Comparison of ENCODE assay signal across 23 cellular contexts in the genomic region with DNA sequence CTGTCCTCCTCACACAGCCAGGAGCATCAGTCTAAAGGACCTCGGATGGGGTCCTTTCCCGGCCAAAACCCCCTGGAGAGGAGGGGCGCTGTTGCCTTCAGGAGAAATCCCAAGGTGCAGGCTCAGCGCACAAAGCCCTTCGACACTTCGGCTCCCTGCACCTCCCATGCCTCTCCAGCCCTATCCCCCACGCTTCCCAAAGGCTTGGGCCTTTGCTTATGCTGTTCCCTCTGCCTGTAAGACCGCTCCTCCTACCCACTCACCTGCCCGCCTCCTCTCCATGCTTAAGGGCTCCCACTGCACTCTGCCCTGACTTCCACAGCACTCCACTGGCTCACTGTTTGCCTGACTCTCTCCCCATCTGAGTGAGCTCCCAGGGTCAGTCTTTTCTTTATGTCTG. TPM values are rescaled to one million over a fixed set of nuclear protein-coding genes. Genes with fewer than 3 reads are reported as not detected.
DNase-seq lines count a peak whose midpoint lies in the region; ATAC-seq and TF ChIP-seq lines count a peak whose summit lies in the region.
"Had no signal": no experiment of that assay in that cellular context is flagged by ENCODE, and none has a peak within 500 bp of the region (broad histone marks: within the 10 kb centered on the region; RNA-seq: fewer than 3 reads in every experiment).

No MANE protein-coding gene starts in this region.

- H3K27ac Mint-ChIP-seq in memory B cell, result peak overlapping the region; percentile 42
- H3K27ac Mint-ChIP-seq in stimulated activated naive B cell treated with anti-CD40 and anti-IgM and Interleukin-4, amounts not matched to agents 10 μg/mL and 1 μg/mL and 100 μg/mL, for 72 hours, result peak overlapping the region; percentile 6
- no peak overlapping the region for H3K27ac Mint-ChIP-seq in activated CD4-positive, alpha-beta memory T cell treated with anti-CD3 and anti-CD28 coated beads for 36 hours

- H3K4me3 ChIP-seq in RWPE2 (ENCODE audit: severe bottlenecking), result no peak overlapping the region

- H3K4me3 Mint-ChIP-seq in memory B cell, result no peak overlapping the region
- H3K4me3 Mint-ChIP-seq in stimulated activated naive B cell treated with anti-CD40 and anti-IgM and Interleukin-4, amounts not matched to agents 10 μg/mL and 1 μg/mL and 100 μg/mL, for 72 hours, result no peak overlapping the region
- no peak overlapping the region for H3K4me3 Mint-ChIP-seq in activated CD4-positive, alpha-beta memory T cell treated with anti-CD3 and anti-CD28 coated beads for 36 hours
- H3K4me3 Mint-ChIP-seq: CD8-positive, alpha-beta memory T cell had no signal

- intact Hi-C loops in posterior vena cava (cut with DNase I), result no loop called here
- intact Hi-C loops in activated CD4-positive, alpha-beta memory T cell treated with anti-CD3 and anti-CD28 coated beads for 36 hours (cut with micrococcal nuclease), result no loop called here

- no peaks in the 10 kb centered on the region for H3K36me3 ChIP-seq in RWPE2 (ENCODE audit: low read depth)

- H3K27me3 ChIP-seq in RWPE2 (ENCODE audit: insufficient read depth, poor library complexity, severe bottlenecking), result no peaks in the 10 kb centered on the region

- H3K27me3 Mint-ChIP-seq in memory B cell, result no peaks in the 10 kb centered on the region
- no peaks in the 10 kb centered on the region for H3K27me3 Mint-ChIP-seq in stimulated activated naive B cell treated with anti-CD40 and anti-IgM and Interleukin-4, amounts not matched to agents 10 μg/mL and 1 μg/mL and 100 μg/mL, for 72 hours
- no peaks in the 10 kb centered on the region for H3K27me3 Mint-ChIP-seq in activated CD4-positive, alpha-beta memory T cell treated with anti-CD3 and anti-CD28 coated beads for 36 hours

- no peaks in the 10 kb centered on the region for H3K9me3 ChIP-seq in RWPE2 (ENCODE audit: severe bottlenecking)

- peaks cover 40% of the 10 kb centered on the region for H3K4me1 Mint-ChIP-seq in memory B cell
- peaks cover 35 to 66% of the 10 kb centered on the region in 2 donors for H3K4me1 Mint-ChIP-seq in stimulated activated naive B cell treated with anti-CD40 and anti-IgM and Interleukin-4, amounts not matched to agents 10 μg/mL and 1 μg/mL and 100 μg/mL, for 72 hours
- peaks cover 4% of the 10 kb centered on the region for H3K4me1 Mint-ChIP-seq in activated CD4-positive, alpha-beta memory T cell treated with anti-CD3 and anti-CD28 coated beads for 36 hours (ENCODE audit: low read depth)
- H3K4me1 Mint-ChIP-seq: CD8-positive, alpha-beta memory T cell had no signal

- no peak overlapping the region for H3K27ac ChIP-seq in RWPE2 (ENCODE audit: poor library complexity, severe bottlenecking)
- H3K27ac ChIP-seq: C4-2B had no signal

- ATAC-seq in RWPE2 (ENCODE audit: low read depth) (peak; percentile 24; the same call in 1 of the 3 replicates), memory B cell (ENCODE audit: low read depth) (no peak)
- no peak for ATAC-seq in stimulated activated naive B cell treated with anti-CD40 and anti-IgM and Interleukin-4, amounts not matched to agents 10 μg/mL and 1 μg/mL and 100 μg/mL, for 72 hours (replicated peaks)

- peak; percentile 13 for DNase-seq in NCI-H2227 (lab: John Stamatoyannopoulos, UW; ENCODE audit: unreplicated experiment)
- no peak for DNase-seq in NCI-H2227 treated with DMSO at 0.1 percent for 48 hours (lab: John Stamatoyannopoulos, UW)
- DNase-seq in RWPE2 (ENCODE audit: low spot score), result no peak
- DNase-seq in memory B cell (ENCODE audit: low spot score in 2 of 2), result no peak
- no peak for DNase-seq in stimulated activated naive B cell treated with anti-CD40 and anti-IgM and Interleukin-4, amounts not matched to agents 10 μg/mL and 1 μg/mL and 100 μg/mL, for 72 hours
- DNase-seq in DMS 273 (lab: John Stamatoyannopoulos, UW; ENCODE audit: unreplicated experiment), result no peak
- DNase-seq in posterior vena cava (ENCODE audit: low spot score), result no peak
- no peak for DNase-seq in activated CD4-positive, alpha-beta memory T cell treated with anti-CD3 and anti-CD28 coated beads for 36 hours
- DNase-seq: 8988T; Calu3; CD8-positive, alpha-beta memory T cell; DMS53; GDM1; HCEC 1CT; IMR-90; NCI-H1105 treated with DMSO at 0.1 percent for 48 hours; NCI-H2029 treated with DMSO at 0.1 percent for 48 hours; NCI-H510A treated with DMSO at 0.1 percent for 48 hours; NCI-H748 treated with DMSO at 0.1 percent for 48 hours; Right ventricle myocardium superior had no signal

- CTCF ChIA-PET in activated CD4-positive, alpha-beta memory T cell treated with anti-CD3 and anti-CD28 coated beads for 36 hours (lab: Charles Lee), result no interaction called here

- H3K36me3 Mint-ChIP-seq in memory B cell, result peaks cover 26% of the 10 kb centered on the region
- peaks cover 54 to 70% of the 10 kb centered on the region in 2 donors for H3K36me3 Mint-ChIP-seq in stimulated activated naive B cell treated with anti-CD40 and anti-IgM and Interleukin-4, amounts not matched to agents 10 μg/mL and 1 μg/mL and 100 μg/mL, for 72 hours
- H3K36me3 Mint-ChIP-seq in activated CD4-positive, alpha-beta memory T cell treated with anti-CD3 and anti-CD28 coated beads for 36 hours, result no peaks in the 10 kb centered on the region
- H3K36me3 Mint-ChIP-seq: CD8-positive, alpha-beta memory T cell had no signal

- TF ChIP-seq CTCF in RWPE2 (IDR thresholded peaks at IDR 0.05; ENCODE audit: poor library complexity, severe bottlenecking), result no peak

- H3K4me1 ChIP-seq in RWPE2 (ENCODE audit: insufficient read depth, poor library complexity, severe bottlenecking), result no peaks in the 10 kb centered on the region

- POLR2A ChIA-PET in activated CD4-positive, alpha-beta memory T cell treated with anti-CD3 and anti-CD28 coated beads for 36 hours (lab: Charles Lee), result no interaction called here

- no peaks in the 10 kb centered on the region for H3K9me3 Mint-ChIP-seq in memory B cell
- no peaks in the 10 kb centered on the region for H3K9me3 Mint-ChIP-seq in stimulated activated naive B cell treated with anti-CD40 and anti-IgM and Interleukin-4, amounts not matched to agents 10 μg/mL and 1 μg/mL and 100 μg/mL, for 72 hours
- no peaks in the 10 kb centered on the region for H3K9me3 Mint-ChIP-seq in activated CD4-positive, alpha-beta memory T cell treated with anti-CD3 and anti-CD28 coated beads for 36 hours
- H3K9me3 Mint-ChIP-seq: CD8-positive, alpha-beta memory T cell had no signal

RNA-seq across cellular contexts. Expression of a gene that starts 13.5 kb away (rescaled TPM):
- 10 to 100 TPM; 27.4 to 29.3 TPM for total RNA-seq in posterior vena cava
- total RNA-seq in activated CD4-positive, alpha-beta memory T cell treated with anti-CD3 and anti-CD28 coated beads for 36 hours, result 1 to 10 TPM; 1.3 to 1.8 TPM

RNA-seq across cellular contexts. Expression of a gene that starts 14.2 kb away (rescaled TPM):
- 1 to 10 TPM; 5.4 to 7.7 TPM for total RNA-seq in posterior vena cava
- 1 to 10 TPM; 3.3 to 5.7 TPM for total RNA-seq in activated CD4-positive, alpha-beta memory T cell treated with anti-CD3 and anti-CD28 coated beads for 36 hours

RNA-seq across cellular contexts. Expression of a gene that starts 24.5 kb away (rescaled TPM):
- total RNA-seq in posterior vena cava, result 100 to 1,000 TPM; 118 to 125 TPM
- total RNA-seq in activated CD4-positive, alpha-beta memory T cell treated with anti-CD3 and anti-CD28 coated beads for 36 hours, result 100 to 1,000 TPM; 101 to 106 TPM

RNA-seq across cellular contexts. Expression of a gene that starts 32.1 kb away (rescaled TPM):
- total RNA-seq in posterior vena cava, result 10 to 100 TPM; 47.6 to 50.9 TPM
- 100 to 1,000 TPM; 127 to 139 TPM for total RNA-seq in activated CD4-positive, alpha-beta memory T cell treated with anti-CD3 and anti-CD28 coated beads for 36 hours

RNA-seq across cellular contexts. Expression of a gene that starts 33.0 kb away (rescaled TPM):
- total RNA-seq in posterior vena cava, result under 1 TPM; 0.43 to 0.93 TPM
- 100 to 1,000 TPM; 271 to 279 TPM for total RNA-seq in activated CD4-positive, alpha-beta memory T cell treated with anti-CD3 and anti-CD28 coated beads for 36 hours
- total RNA-seq: IMR-90, OCI-LY7, SK-MEL-5 had no signal

Comparison
In these comparisons a context has a peak if more than half of its experiments do, and no peak if none do; other contexts are left out.
1. RNA of a gene that starts 13.5 kb away (total RNA-seq): 27.4 to 29.3 TPM in posterior vena cava; 1.3 to 1.8 TPM in activated CD4-positive, alpha-beta memory T cell treated with anti-CD3 and anti-CD28 coated beads for 36 hours; every median in the first group is over 10 times any median in the second.